Comparison of ENCODE assay signal across 14 cellular contexts in the genomic region with DNA sequence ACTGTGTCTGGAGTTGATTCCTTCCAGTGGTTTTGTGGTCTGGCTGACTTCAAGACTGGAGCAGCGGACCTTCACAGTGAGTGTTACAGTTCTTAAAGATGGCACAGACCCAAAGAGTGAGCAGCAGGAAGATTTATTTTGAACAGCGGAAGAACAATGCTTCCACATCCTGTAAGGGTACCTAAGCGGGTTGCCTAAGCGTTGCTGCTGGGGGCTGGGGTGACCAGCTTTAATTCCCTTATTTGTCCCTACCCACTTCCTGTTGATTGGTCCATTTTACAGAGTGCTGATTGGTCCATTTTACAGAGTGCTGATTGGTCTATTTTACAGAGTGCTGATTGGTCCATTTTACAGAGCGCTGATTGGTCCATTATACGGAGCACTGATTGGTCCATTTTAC. TPM values are rescaled to one million over a fixed set of nuclear protein-coding genes. Genes with fewer than 3 reads are reported as not detected.
DNase-seq lines count a peak whose midpoint lies in the region; ATAC-seq, FAIRE-seq and TF ChIP-seq lines count a peak whose summit lies in the region.
"Had no signal": no experiment of that assay in that cellular context is flagged by ENCODE, and none has a peak within 500 bp of the region (broad histone marks: within the 10 kb centered on the region; RNA-seq: fewer than 3 reads in every experiment).

No MANE protein-coding gene starts in this region.

- in situ Hi-C loops in Caki2 (cut with HindIII; ENCODE audit: low pct_unique_long_range_greater_than_20kb, low sequenced_read_pairs), result no loop called here

- H3K27me3 Mint-ChIP-seq in natural killer cell treated with Interleukin-12 subunit alpha and Interleukin-12 subunit beta and Interleukin-15 and Interleukin-18, amount 100 ng/mL, for 72 hours, result peaks cover 9 to 12% of the 10 kb centered on the region in 2 donors

- TF ChIP-seq CTCF in epithelial cell of esophagus (IDR thresholded peaks at IDR 0.05; ENCODE audit: insufficient read depth, low read depth, low read length, missing control alignments), result no peak

- DNase-seq in Caki2 (ENCODE audit: low read depth) (peak; percentile 45), RCC 7860 (ENCODE audit: low spot score) (peak; percentile 97), epithelial cell of esophagus (ENCODE audit: low read depth) (peak; percentile 75), amygdala (lab: John Stamatoyannopoulos, UW) (no peak), GF-D8 (lab: John Stamatoyannopoulos, UW) (no peak)
- no peak for DNase-seq in natural killer cell treated with Interleukin-12 subunit alpha and Interleukin-12 subunit beta and Interleukin-15 and Interleukin-18, amount 100 ng/mL, for 72 hours (ENCODE audit: low spot score)
- DNase-seq: effector memory CD8-positive, alpha-beta T cell; NCI-H226; stimulated activated naive B cell treated with anti-CD40 and anti-IgM and Interleukin-4, amounts not matched to agents 10 μg/mL and 1 μg/mL and 100 μg/mL, for 72 hours had no signal

- H3K4me3 ChIP-seq in epithelial cell of esophagus (ENCODE audit: low read length), result no peak overlapping the region

- peak; percentile 96 for FAIRE-seq in RCC 7860 (lab: Jason Lieb, UNC)

- peaks cover 11% of the 10 kb centered on the region for H3K36me3 Mint-ChIP-seq in natural killer cell treated with Interleukin-12 subunit alpha and Interleukin-12 subunit beta and Interleukin-15 and Interleukin-18, amount 100 ng/mL, for 72 hours

- ATAC-seq in natural killer cell treated with Interleukin-12 subunit alpha and Interleukin-12 subunit beta and Interleukin-15 and Interleukin-18, amount 100 ng/mL, for 72 hours, result peak; percentile 58 to 71
- no peak for ATAC-seq in GM18907 (IDR thresholded peaks at IDR 0.05; ENCODE audit: unreplicated experiment)
- no peak for ATAC-seq in GM18520 (IDR thresholded peaks at IDR 0.05; ENCODE audit: unreplicated experiment)
- ATAC-seq: effector memory CD8-positive, alpha-beta T cell had no signal

- H3K9me3 Mint-ChIP-seq in natural killer cell treated with Interleukin-12 subunit alpha and Interleukin-12 subunit beta and Interleukin-15 and Interleukin-18, amount 100 ng/mL, for 72 hours, result peaks cover 3% of the 10 kb centered on the region

- no peak overlapping the region for H3K27ac Mint-ChIP-seq in natural killer cell treated with Interleukin-12 subunit alpha and Interleukin-12 subunit beta and Interleukin-15 and Interleukin-18, amount 100 ng/mL, for 72 hours
- H3K27ac Mint-ChIP-seq: effector memory CD8-positive, alpha-beta T cell; stimulated activated naive B cell treated with anti-CD40 and anti-IgM and Interleukin-4, amounts not matched to agents 10 μg/mL and 1 μg/mL and 100 μg/mL, for 72 hours had no signal

- peaks cover 5 to 7% of the 10 kb centered on the region in 2 donors for H3K4me1 Mint-ChIP-seq in natural killer cell treated with Interleukin-12 subunit alpha and Interleukin-12 subunit beta and Interleukin-15 and Interleukin-18, amount 100 ng/mL, for 72 hours (ENCODE audit: low read depth in 2 of 2)

- no peak overlapping the region for H3K4me3 Mint-ChIP-seq in natural killer cell treated with Interleukin-12 subunit alpha and Interleukin-12 subunit beta and Interleukin-15 and Interleukin-18, amount 100 ng/mL, for 72 hours
- H3K4me3 Mint-ChIP-seq: effector memory CD8-positive, alpha-beta T cell had no signal

RNA-seq across cellular contexts. Expression of a gene that starts 13.2 kb away (rescaled TPM):
- total RNA-seq in Caki2 (2014; rRNA removed; shearing (Covaris generic); ENCODE audit: low replicate concordance), result 0.72 and 4.3 TPM in 2 replicates
- total RNA-seq in natural killer cell treated with Interleukin-12 subunit alpha and Interleukin-12 subunit beta and Interleukin-15 and Interleukin-18, amount 100 ng/mL, for 72 hours, result not detected
- total RNA-seq: G401; lower leg skin; T-helper 1 cell treated with Interleukin-12 subunit alpha and Interleukin-12 subunit beta and Interleukin-4 antibody, amounts not matched to agents 30 ng/mL and 1 ng/mL, for 36 hours had no signal

RNA-seq across cellular contexts. Expression of a gene that starts 34.8 kb away (rescaled TPM):
- 4,788 and 4,821 TPM in 2 replicates for total RNA-seq in Caki2 (2014; rRNA removed; shearing (Covaris generic); ENCODE audit: low replicate concordance)
- not detected for total RNA-seq in natural killer cell treated with Interleukin-12 subunit alpha and Interleukin-12 subunit beta and Interleukin-15 and Interleukin-18, amount 100 ng/mL, for 72 hours
- total RNA-seq: G401; T-helper 1 cell treated with Interleukin-12 subunit alpha and Interleukin-12 subunit beta and Interleukin-4 antibody, amounts not matched to agents 30 ng/mL and 1 ng/mL, for 36 hours had no signal

Comparison
In these comparisons a context has a peak if more than half of its experiments do, and no peak if none do; other contexts are left out.
1. DNase-seq: peak in Caki2 (single experiment), RCC 7860 (single experiment) and epithelial cell of esophagus (single experiment); none in natural killer cell treated with Interleukin-12 subunit alpha and Interleukin-12 subunit beta and Interleukin-15 and Interleukin-18, amount 100 ng/mL, for 72 hours (single experiment), amygdala (0 of 56) and GF-D8 (single experiment).
2. ATAC-seq: peak in natural killer cell treated with Interleukin-12 subunit alpha and Interleukin-12 subunit beta and Interleukin-15 and Interleukin-18, amount 100 ng/mL, for 72 hours (2 of 2); none in GM18907 (single experiment) and GM18520 (single experiment).
3. RNA of a gene that starts 34.8 kb away (total RNA-seq): 4,788 to 4,821 TPM in Caki2; not detected in natural killer cell treated with Interleukin-12 subunit alpha and Interleukin-12 subunit beta and Interleukin-15 and Interleukin-18, amount 100 ng/mL, for 72 hours; every median in the first group is over 1,000 times any median in the second.